Comparison of ENCODE assay signal across 1 cellular context in the genomic region with DNA sequence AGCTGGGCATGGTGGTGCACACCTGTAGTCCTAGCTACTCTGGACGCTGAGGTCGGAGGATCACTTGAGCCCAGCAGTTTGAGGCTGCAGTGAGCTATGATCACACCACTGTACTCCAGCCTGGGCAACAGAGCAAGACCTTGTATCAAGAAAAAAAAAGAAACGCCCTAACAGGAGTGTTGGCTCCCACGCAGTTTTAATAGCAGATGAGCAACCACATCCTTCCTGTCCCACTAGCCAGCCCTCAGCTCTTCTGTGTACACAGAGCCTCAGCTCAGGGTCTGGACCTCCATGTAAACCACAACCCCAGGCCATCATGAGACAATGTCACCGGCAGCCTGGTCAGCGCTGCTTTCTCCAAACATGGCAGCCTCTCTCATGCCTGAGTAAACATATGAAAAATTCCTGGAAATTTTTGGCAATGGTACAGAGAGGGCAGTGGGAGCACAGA.
TF ChIP-seq lines count a peak whose summit lies in the region.

No MANE protein-coding gene starts in this region.

TF ChIP-seq in GM12878, 131 proteins besides CTCF, POLR2A, EP300 and RAD21 (continued from another document and continues in another):
- TF ChIP-seq, protein P1, sequence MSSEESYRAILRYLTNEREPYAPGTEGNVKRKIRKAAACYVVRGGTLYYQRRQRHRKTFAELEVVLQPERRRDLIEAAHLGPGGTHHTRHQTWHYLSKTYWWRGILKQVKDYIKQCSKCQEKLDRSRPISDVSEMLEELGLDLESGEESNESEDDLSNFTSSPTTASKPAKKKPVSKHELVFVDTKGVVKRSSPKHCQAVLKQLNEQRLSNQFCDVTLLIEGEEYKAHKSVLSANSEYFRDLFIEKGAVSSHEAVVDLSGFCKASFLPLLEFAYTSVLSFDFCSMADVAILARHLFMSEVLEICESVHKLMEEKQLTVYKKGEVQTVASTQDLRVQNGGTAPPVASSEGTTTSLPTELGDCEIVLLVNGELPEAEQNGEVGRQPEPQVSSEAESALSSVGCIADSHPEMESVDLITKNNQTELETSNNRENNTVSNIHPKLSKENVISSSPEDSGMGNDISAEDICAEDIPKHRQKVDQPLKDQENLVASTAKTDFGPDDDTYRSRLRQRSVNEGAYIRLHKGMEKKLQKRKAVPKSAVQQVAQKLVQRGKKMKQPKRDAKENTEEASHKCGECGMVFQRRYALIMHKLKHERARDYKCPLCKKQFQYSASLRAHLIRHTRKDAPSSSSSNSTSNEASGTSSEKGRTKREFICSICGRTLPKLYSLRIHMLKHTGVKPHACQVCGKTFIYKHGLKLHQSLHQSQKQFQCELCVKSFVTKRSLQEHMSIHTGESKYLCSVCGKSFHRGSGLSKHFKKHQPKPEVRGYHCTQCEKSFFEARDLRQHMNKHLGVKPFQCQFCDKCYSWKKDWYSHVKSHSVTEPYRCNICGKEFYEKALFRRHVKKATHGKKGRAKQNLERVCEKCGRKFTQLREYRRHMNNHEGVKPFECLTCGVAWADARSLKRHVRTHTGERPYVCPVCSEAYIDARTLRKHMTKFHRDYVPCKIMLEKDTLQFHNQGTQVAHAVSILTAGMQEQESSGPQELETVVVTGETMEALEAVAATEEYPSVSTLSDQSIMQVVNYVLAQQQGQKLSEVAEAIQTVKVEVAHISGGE (CRISPR knock-in tag; IDR thresholded peaks at IDR 0.05) = no peak
- TF ChIP-seq USF2 (IDR thresholded peaks at IDR 0.05; ENCODE audit: borderline replicate concordance, low read depth, low read length) = no peak
- TF ChIP-seq, protein P2, sequence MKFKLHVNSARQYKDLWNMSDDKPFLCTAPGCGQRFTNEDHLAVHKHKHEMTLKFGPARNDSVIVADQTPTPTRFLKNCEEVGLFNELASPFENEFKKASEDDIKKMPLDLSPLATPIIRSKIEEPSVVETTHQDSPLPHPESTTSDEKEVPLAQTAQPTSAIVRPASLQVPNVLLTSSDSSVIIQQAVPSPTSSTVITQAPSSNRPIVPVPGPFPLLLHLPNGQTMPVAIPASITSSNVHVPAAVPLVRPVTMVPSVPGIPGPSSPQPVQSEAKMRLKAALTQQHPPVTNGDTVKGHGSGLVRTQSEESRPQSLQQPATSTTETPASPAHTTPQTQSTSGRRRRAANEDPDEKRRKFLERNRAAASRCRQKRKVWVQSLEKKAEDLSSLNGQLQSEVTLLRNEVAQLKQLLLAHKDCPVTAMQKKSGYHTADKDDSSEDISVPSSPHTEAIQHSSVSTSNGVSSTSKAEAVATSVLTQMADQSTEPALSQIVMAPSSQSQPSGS (IDR thresholded peaks at IDR 0.05; ENCODE audit: low read length) = peak; percentile 88
- TF ChIP-seq KDM1A (IDR thresholded peaks at IDR 0.05; ENCODE audit: borderline replicate concordance) = no peak
- TF ChIP-seq, protein P3, sequence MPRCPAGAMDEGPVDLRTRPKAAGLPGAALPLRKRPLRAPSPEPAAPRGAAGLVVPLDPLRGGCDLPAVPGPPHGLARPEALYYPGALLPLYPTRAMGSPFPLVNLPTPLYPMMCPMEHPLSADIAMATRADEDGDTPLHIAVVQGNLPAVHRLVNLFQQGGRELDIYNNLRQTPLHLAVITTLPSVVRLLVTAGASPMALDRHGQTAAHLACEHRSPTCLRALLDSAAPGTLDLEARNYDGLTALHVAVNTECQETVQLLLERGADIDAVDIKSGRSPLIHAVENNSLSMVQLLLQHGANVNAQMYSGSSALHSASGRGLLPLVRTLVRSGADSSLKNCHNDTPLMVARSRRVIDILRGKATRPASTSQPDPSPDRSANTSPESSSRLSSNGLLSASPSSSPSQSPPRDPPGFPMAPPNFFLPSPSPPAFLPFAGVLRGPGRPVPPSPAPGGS (IDR thresholded peaks at IDR 0.05; ENCODE audit: borderline replicate concordance, insufficient read depth, low read depth, low read length, poor library complexity, severe bottlenecking) = peak; percentile 63
- peak; percentile 35; the same call in 1 of the 2 replicates for TF ChIP-seq JUNB (IDR thresholded peaks at IDR 0.05)
- TF ChIP-seq CHD4 (IDR thresholded peaks at IDR 0.05) = no peak
- peak; percentile 94 for TF ChIP-seq CBFB (IDR thresholded peaks at IDR 0.05; ENCODE audit: low read depth)
- TF ChIP-seq YBX1 (IDR thresholded peaks at IDR 0.05) = no peak
- no peak for TF ChIP-seq EZH2 (IDR thresholded peaks at IDR 0.05; ENCODE audit: borderline replicate concordance, control insufficient read depth, low read depth, low read length)
- TF ChIP-seq NR2F1 (conservative IDR thresholded peaks at IDR 0.05) = peak; percentile 53; the same call in 1 of the 2 replicates
- peak; percentile 80 for TF ChIP-seq MEF2A (IDR thresholded peaks at IDR 0.05; ENCODE audit: insufficient read depth, low read depth, low read length)
- TF ChIP-seq, protein P4, sequence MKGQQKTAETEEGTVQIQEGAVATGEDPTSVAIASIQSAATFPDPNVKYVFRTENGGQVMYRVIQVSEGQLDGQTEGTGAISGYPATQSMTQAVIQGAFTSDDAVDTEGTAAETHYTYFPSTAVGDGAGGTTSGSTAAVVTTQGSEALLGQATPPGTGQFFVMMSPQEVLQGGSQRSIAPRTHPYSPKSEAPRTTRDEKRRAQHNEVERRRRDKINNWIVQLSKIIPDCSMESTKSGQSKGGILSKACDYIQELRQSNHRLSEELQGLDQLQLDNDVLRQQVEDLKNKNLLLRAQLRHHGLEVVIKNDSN (IDR thresholded peaks at IDR 0.05; ENCODE audit: borderline replicate concordance, extremely low read length, insufficient read depth, low read depth, low read length) = no peak
- peak; percentile 82 to 91 for TF ChIP-seq IKZF2 (IDR thresholded peaks at IDR 0.05)
- TF ChIP-seq RFX5 (IDR thresholded peaks at IDR 0.05; ENCODE audit: low read depth, low read length) = no peak
- TF ChIP-seq, protein P5, sequence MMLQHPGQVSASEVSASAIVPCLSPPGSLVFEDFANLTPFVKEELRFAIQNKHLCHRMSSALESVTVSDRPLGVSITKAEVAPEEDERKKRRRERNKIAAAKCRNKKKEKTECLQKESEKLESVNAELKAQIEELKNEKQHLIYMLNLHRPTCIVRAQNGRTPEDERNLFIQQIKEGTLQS (IDR thresholded peaks at IDR 0.05; ENCODE audit: borderline replicate concordance, extremely low read depth, low read depth, low read length) = no peak
- no peak for TF ChIP-seq KAT2A (conservative IDR thresholded peaks at IDR 0.05; ENCODE audit: control insufficient read depth, low read depth, low read length)
- peak; percentile 92 for TF ChIP-seq ZNF384 (IDR thresholded peaks at IDR 0.05; ENCODE audit: borderline replicate concordance, low read depth, low read length)
- TF ChIP-seq ZNF274 (IDR thresholded peaks at IDR 0.05; ENCODE audit: insufficient read depth, insufficient read length) = no peak
- peak; percentile 16; the same call in 1 of the 2 replicates for TF ChIP-seq ZNF24 (IDR thresholded peaks at IDR 0.05)
- TF ChIP-seq TARDBP (IDR thresholded peaks at IDR 0.05; ENCODE audit: borderline replicate concordance) = no peak
- TF ChIP-seq MTA3 (IDR thresholded peaks at IDR 0.05; ENCODE audit: borderline replicate concordance, low read length) = peak; percentile 72; the same call in 1 of the 2 replicates
- peak; percentile 68; the same call in 1 of the 2 replicates for TF ChIP-seq RELB (IDR thresholded peaks at IDR 0.05; ENCODE audit: low read depth)
- no peak for TF ChIP-seq HDAC6 (IDR thresholded peaks at IDR 0.05; ENCODE audit: unreplicated experiment)
- TF ChIP-seq NR2C2 (IDR thresholded peaks at IDR 0.05; ENCODE audit: borderline replicate concordance, control insufficient read depth, insufficient read length, low read depth) = no peak
- TF ChIP-seq, protein P6, sequence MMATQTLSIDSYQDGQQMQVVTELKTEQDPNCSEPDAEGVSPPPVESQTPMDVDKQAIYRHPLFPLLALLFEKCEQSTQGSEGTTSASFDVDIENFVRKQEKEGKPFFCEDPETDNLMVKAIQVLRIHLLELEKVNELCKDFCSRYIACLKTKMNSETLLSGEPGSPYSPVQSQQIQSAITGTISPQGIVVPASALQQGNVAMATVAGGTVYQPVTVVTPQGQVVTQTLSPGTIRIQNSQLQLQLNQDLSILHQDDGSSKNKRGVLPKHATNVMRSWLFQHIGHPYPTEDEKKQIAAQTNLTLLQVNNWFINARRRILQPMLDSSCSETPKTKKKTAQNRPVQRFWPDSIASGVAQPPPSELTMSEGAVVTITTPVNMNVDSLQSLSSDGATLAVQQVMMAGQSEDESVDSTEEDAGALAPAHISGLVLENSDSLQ (IDR thresholded peaks at IDR 0.05) = no peak
- peak; percentile 68 for TF ChIP-seq SMARCA5 (IDR thresholded peaks at IDR 0.05)
- TF ChIP-seq STAT3 (IDR thresholded peaks at IDR 0.05; ENCODE audit: low read depth, low read length) = no peak
- TF ChIP-seq MYB (IDR thresholded peaks at IDR 0.05; ENCODE audit: borderline replicate concordance, low read depth, low read length) = peak; percentile 39; the same call in 1 of the 2 replicates
- TF ChIP-seq SUZ12 (IDR thresholded peaks at IDR 0.05; ENCODE audit: unreplicated experiment) = no peak
- TF ChIP-seq ZNF207 (IDR thresholded peaks at IDR 0.05; ENCODE audit: borderline replicate concordance) = no peak
- peak; percentile 68; the same call in 1 of the 2 replicates for TF ChIP-seq IRF4 (IDR thresholded peaks at IDR 0.05; ENCODE audit: low read depth, low read length)
- no peak for TF ChIP-seq SMC3 (IDR thresholded peaks at IDR 0.05; ENCODE audit: borderline replicate concordance, low read length)
- peak in 1 of 2 experiments; percentile 82; a peak in 2 of 4 replicates for TF ChIP-seq ETV6 (conservative IDR thresholded peaks at IDR 0.05 in 1 of 2, IDR thresholded peaks at IDR 0.05 in 1 of 2; ENCODE audit: borderline replicate concordance in 1 of 2, low read depth in 1 of 2)
- TF ChIP-seq, protein P7, sequence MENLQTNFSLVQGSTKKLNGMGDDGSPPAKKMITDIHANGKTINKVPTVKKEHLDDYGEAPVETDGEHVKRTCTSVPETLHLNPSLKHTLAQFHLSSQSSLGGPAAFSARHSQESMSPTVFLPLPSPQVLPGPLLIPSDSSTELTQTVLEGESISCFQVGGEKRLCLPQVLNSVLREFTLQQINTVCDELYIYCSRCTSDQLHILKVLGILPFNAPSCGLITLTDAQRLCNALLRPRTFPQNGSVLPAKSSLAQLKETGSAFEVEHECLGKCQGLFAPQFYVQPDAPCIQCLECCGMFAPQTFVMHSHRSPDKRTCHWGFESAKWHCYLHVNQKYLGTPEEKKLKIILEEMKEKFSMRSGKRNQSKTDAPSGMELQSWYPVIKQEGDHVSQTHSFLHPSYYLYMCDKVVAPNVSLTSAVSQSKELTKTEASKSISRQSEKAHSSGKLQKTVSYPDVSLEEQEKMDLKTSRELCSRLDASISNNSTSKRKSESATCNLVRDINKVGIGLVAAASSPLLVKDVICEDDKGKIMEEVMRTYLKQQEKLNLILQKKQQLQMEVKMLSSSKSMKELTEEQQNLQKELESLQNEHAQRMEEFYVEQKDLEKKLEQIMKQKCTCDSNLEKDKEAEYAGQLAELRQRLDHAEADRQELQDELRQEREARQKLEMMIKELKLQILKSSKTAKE (IDR thresholded peaks at IDR 0.05; ENCODE audit: low read depth, poor library complexity, severe bottlenecking) = peak; percentile 69
- TF ChIP-seq, protein P8, sequence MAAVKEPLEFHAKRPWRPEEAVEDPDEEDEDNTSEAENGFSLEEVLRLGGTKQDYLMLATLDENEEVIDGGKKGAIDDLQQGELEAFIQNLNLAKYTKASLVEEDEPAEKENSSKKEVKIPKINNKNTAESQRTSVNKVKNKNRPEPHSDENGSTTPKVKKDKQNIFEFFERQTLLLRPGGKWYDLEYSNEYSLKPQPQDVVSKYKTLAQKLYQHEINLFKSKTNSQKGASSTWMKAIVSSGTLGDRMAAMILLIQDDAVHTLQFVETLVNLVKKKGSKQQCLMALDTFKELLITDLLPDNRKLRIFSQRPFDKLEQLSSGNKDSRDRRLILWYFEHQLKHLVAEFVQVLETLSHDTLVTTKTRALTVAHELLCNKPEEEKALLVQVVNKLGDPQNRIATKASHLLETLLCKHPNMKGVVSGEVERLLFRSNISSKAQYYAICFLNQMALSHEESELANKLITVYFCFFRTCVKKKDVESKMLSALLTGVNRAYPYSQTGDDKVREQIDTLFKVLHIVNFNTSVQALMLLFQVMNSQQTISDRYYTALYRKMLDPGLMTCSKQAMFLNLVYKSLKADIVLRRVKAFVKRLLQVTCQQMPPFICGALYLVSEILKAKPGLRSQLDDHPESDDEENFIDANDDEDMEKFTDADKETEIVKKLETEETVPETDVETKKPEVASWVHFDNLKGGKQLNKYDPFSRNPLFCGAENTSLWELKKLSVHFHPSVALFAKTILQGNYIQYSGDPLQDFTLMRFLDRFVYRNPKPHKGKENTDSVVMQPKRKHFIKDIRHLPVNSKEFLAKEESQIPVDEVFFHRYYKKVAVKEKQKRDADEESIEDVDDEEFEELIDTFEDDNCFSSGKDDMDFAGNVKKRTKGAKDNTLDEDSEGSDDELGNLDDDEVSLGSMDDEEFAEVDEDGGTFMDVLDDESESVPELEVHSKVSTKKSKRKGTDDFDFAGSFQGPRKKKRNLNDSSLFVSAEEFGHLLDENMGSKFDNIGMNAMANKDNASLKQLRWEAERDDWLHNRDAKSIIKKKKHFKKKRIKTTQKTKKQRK (IDR thresholded peaks at IDR 0.05; ENCODE audit: low read depth, low read length) = no peak
- TF ChIP-seq E2F4 (IDR thresholded peaks at IDR 0.05; ENCODE audit: low read depth, low read length) = no peak
- no peak for TF ChIP-seq BMI1 (IDR thresholded peaks at IDR 0.05; ENCODE audit: borderline replicate concordance)
- peak; percentile 89; the same call in 1 of the 2 replicates for TF ChIP-seq RCOR1 (conservative IDR thresholded peaks at IDR 0.05; ENCODE audit: low read depth, low read length)
- no peak for TF ChIP-seq KLF5 (IDR thresholded peaks at IDR 0.05; ENCODE audit: partially characterized antibody)
- TF ChIP-seq MYC (IDR thresholded peaks at IDR 0.05; ENCODE audit: insufficient read depth, insufficient read length, insufficient replicate concordance, low read length, severe bottlenecking) = no peak
